1 cellular context compared by ENCODE assay signal in the genomic region with DNA sequence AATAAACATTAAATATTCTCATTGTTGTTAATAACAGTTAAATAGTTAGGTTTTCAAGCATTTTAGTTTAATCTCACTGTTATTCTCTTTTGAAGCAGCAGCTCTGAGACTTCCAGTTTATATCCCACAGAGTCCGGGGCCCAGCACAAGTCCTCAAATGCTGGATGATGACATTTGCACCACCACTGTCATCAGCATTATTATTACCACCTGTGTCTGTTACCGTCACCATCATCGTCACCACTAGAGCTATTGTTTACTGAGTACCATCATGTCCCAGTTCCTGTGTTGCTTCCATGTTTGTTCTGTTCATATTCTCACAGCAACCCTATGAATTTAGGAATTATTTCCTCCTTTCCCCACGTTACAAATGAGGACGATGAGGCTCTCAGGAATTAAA.
TF ChIP-seq lines count a peak whose summit lies in the region.

No MANE protein-coding gene starts in this region.

TF ChIP-seq in HepG2, 621 proteins besides CTCF, POLR2A, EP300 and RAD21 (continued from another document):
- TF ChIP-seq, protein P1, sequence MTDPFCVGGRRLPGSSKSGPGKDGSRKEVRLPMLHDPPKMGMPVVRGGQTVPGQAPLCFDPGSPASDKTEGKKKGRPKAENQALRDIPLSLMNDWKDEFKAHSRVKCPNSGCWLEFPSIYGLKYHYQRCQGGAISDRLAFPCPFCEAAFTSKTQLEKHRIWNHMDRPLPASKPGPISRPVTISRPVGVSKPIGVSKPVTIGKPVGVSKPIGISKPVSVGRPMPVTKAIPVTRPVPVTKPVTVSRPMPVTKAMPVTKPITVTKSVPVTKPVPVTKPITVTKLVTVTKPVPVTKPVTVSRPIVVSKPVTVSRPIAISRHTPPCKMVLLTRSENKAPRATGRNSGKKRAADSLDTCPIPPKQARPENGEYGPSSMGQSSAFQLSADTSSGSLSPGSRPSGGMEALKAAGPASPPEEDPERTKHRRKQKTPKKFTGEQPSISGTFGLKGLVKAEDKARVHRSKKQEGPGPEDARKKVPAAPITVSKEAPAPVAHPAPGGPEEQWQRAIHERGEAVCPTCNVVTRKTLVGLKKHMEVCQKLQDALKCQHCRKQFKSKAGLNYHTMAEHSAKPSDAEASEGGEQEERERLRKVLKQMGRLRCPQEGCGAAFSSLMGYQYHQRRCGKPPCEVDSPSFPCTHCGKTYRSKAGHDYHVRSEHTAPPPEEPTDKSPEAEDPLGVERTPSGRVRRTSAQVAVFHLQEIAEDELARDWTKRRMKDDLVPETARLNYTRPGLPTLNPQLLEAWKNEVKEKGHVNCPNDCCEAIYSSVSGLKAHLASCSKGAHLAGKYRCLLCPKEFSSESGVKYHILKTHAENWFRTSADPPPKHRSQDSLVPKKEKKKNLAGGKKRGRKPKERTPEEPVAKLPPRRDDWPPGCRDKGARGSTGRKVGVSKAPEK (CRISPR knock-in tag; IDR thresholded peaks at IDR 0.05; ENCODE audit: borderline replicate concordance), result no peak
TF ChIP-seq in HepG2: peak in this region for 1.
